8 cellular contexts compared by ENCODE assay signal in genomic region chr18:62524443-62525200, GRCh38. TPM values are rescaled to one million over a fixed set of nuclear protein-coding genes. Genes with fewer than 3 reads are reported as not detected.
A peak's percentile ranks its signal among the peaks of the same experiment; 100 is the strongest.
DNase-seq lines count a peak whose midpoint lies in the region; ATAC-seq and TF ChIP-seq lines count a peak whose summit lies in the region.

No MANE protein-coding gene starts in this region.

- no peaks in the 10 kb centered on the region for H3K36me3 ChIP-seq in lower lobe of right lung

- peak; percentile 32 to 36 for DNase-seq in activated CD8-positive, alpha-beta memory T cell treated with anti-CD3 and anti-CD28 coated beads for 4 hours (ENCODE audit: low read depth in 2 of 2)
- no peak for DNase-seq in activated CD8-positive, alpha-beta memory T cell treated with anti-CD3 and anti-CD28 coated beads for 24 hours
- DNase-seq in NCI-H146 treated with DMSO at 0.1 percent for 48 hours (lab: John Stamatoyannopoulos, UW; ENCODE audit: unreplicated experiment) = peak; percentile 75
- peak; percentile 61 for DNase-seq in activated CD4-positive, alpha-beta T cell treated with anti-CD3 and anti-CD28 coated beads, Interleukin-2, amount 50 U/mL, for 1 hour
- DNase-seq in dorsolateral prefrontal cortex = peak in 9 of 10 donors; percentile 34 to 77 (median 56)
- DNase-seq in lower lobe of right lung = peak; percentile 79
- DNase-seq in stimulated activated CD4-positive, alpha-beta T cell treated with anti-CD3 and anti-CD28 coated beads, TNF-alpha, amount 100 ng/mL, for 4 hours (ENCODE audit: low read depth in 3 of 3) = peak; percentile 40 to 55 (median 44)

- TF ChIP-seq CTCF in dorsolateral prefrontal cortex (IDR thresholded peaks at IDR 0.05 in 54 of 56, conservative IDR thresholded peaks at IDR 0.05 in 2 of 56; ENCODE audit: low read depth in 1 of 56, partially characterized antibody in 56 of 56) (peak in 1 of 56 donors; percentile 2), lower lobe of right lung (IDR thresholded peaks at IDR 0.05) (no peak)

- peak overlapping the region; percentile 91 to 100 (median 98) for H3K27ac ChIP-seq in dorsolateral prefrontal cortex
- peak overlapping the region; percentile 97 for H3K27ac ChIP-seq in lower lobe of right lung

- ATAC-seq in lower lobe of right lung (peak; percentile 36 to 51), GM18519 (IDR thresholded peaks at IDR 0.05; ENCODE audit: low FRiP score, unreplicated experiment) (no peak)

- peaks cover 40% of the 10 kb centered on the region for H3K4me1 ChIP-seq in lower lobe of right lung

- intact Hi-C loops in dorsolateral prefrontal cortex (cut with DNase I) (loop anchor here (2.0 to 10.0 kb wide), 7 partner anchors 58 to 843 kb away; partner anchors contain the start of genes KDSR (in 2 of the 2), PIGN (in 1 of the 2) and RELCH (in 1 of the 2)), lower lobe of right lung (cut with DNase I) (no loop called here)

- H3K4me3 ChIP-seq in dorsolateral prefrontal cortex (peak overlapping the region; percentile 70 to 98 (median 92)), lower lobe of right lung (peak overlapping the region; percentile 92)

- H3K9me3 ChIP-seq in lower lobe of right lung = no peaks in the 10 kb centered on the region

- H3K27me3 ChIP-seq in dorsolateral prefrontal cortex = no peaks in the 10 kb centered on the region
- H3K27me3 ChIP-seq in lower lobe of right lung (ENCODE audit: low read depth) = no peaks in the 10 kb centered on the region

RNA-seq across cellular contexts. Expression of gene ZCCHC2, which starts 1.8 kb away (rescaled TPM):
- total RNA-seq in dorsolateral prefrontal cortex = 10 to 100 TPM; 26.3 to 65.9 (median 38.4) TPM
- total RNA-seq in lower lobe of right lung = 51.9 TPM
